In genomic region chr18:11906926-11907874, GRCh38 we compare ENCODE assay signal across 7 cellular contexts. TPM values are rescaled to one million over a fixed set of nuclear protein-coding genes. Genes with fewer than 3 reads are reported as not detected.
DNase-seq lines count a peak whose midpoint lies in the region; ATAC-seq and TF ChIP-seq lines count a peak whose summit lies in the region.

No MANE protein-coding gene starts in this region.

- DNase-seq in HCT116 (ENCODE audit: low read depth, low spot score) = no peak
- peak; percentile 30 for DNase-seq in activated CD8-positive, alpha-beta T cell treated with anti-CD3 and anti-CD28 coated beads for 36 hours
- no peak for DNase-seq in iPS DF 6.9 (ENCODE audit: low read depth, low spot score)
- no peak for DNase-seq in stimulated activated effector memory CD8-positive, alpha-beta T cell treated with anti-CD3 and anti-CD28 coated beads, Interleukin-12 subunit alpha, Interleukin-12 subunit beta, amount 100 ng/mL, for 72 hours (ENCODE audit: low spot score in 2 of 2)
- no peak for DNase-seq in substantia nigra (lab: John Stamatoyannopoulos, UW)
- no peak for DNase-seq in GM19238 (ENCODE audit: insufficient read length, low spot score)
- DNase-seq in GDM1 (lab: John Stamatoyannopoulos, UW) = no peak

- peak overlapping the region; percentile 91; the same call in 1 of the 2 replicates for H3K27ac ChIP-seq in HCT116 (ENCODE audit: low read depth, low read length)
- H3K27ac ChIP-seq in iPS DF 6.9 (ENCODE audit: low read length) = no peak overlapping the region
- H3K27ac ChIP-seq in substantia nigra (ENCODE audit: low read depth, low read length, poor library complexity, severe bottlenecking) = no peak overlapping the region

- H3K79me2 ChIP-seq in HCT116 (ENCODE audit: insufficient read depth, low read length) = peaks cover 10% of the 10 kb centered on the region; the same call in 1 of the 2 replicates

- TF ChIP-seq POLR2A in HCT116 (IDR thresholded peaks at IDR 0.05; ENCODE audit: borderline replicate concordance, extremely low read depth, insufficient read depth, insufficient read length) = no peak

- POLR2A ChIA-PET in HCT116 (lab: Charles Lee) = no interaction called here
- POLR2A ChIA-PET in activated CD8-positive, alpha-beta T cell treated with anti-CD3 and anti-CD28 coated beads for 36 hours (lab: Charles Lee) = interaction anchor here (0.6 to 1.0 kb wide), 2 partner anchors 132 to 219 kb away, joined by 3 read pairs; no protein-coding TSS in a partner anchor

- H3K27ac Mint-ChIP-seq in activated CD8-positive, alpha-beta T cell treated with anti-CD3 and anti-CD28 coated beads for 36 hours = peak overlapping the region; percentile 89
- H3K27ac Mint-ChIP-seq in stimulated activated effector memory CD8-positive, alpha-beta T cell treated with anti-CD3 and anti-CD28 coated beads, Interleukin-12 subunit alpha, Interleukin-12 subunit beta, amount 100 ng/mL, for 72 hours = peak overlapping the region; percentile 89

- H3K27me3 Mint-ChIP-seq in activated CD8-positive, alpha-beta T cell treated with anti-CD3 and anti-CD28 coated beads for 36 hours = no peaks in the 10 kb centered on the region

- WGBS in iPS DF 6.9 (ENCODE audit: insufficient coverage, insufficient read length) = no CpG with 5 or more reads among the region's 20 CpGs

- H3K36me3 Mint-ChIP-seq in activated CD8-positive, alpha-beta T cell treated with anti-CD3 and anti-CD28 coated beads for 36 hours (ENCODE audit: low read depth) = peaks cover 9% of the 10 kb centered on the region
- peaks cover 27% of the 10 kb centered on the region for H3K36me3 Mint-ChIP-seq in stimulated activated effector memory CD8-positive, alpha-beta T cell treated with anti-CD3 and anti-CD28 coated beads, Interleukin-12 subunit alpha, Interleukin-12 subunit beta, amount 100 ng/mL, for 72 hours

- no peaks in the 10 kb centered on the region for H3K9me3 Mint-ChIP-seq in activated CD8-positive, alpha-beta T cell treated with anti-CD3 and anti-CD28 coated beads for 36 hours
- no peaks in the 10 kb centered on the region for H3K9me3 Mint-ChIP-seq in stimulated activated effector memory CD8-positive, alpha-beta T cell treated with anti-CD3 and anti-CD28 coated beads, Interleukin-12 subunit alpha, Interleukin-12 subunit beta, amount 100 ng/mL, for 72 hours

- intact Hi-C loops in HCT116 (cut with micrococcal nuclease) = no loop called here
- intact Hi-C loops in activated CD8-positive, alpha-beta T cell treated with anti-CD3 and anti-CD28 coated beads for 36 hours (cut with micrococcal nuclease) = no loop called here

- peak overlapping the region; percentile 81 for H3K4me2 ChIP-seq in HCT116 (ENCODE audit: low read length)

- H3K27me3 ChIP-seq in HCT116 (ENCODE audit: insufficient read depth, low read length) (no peaks in the 10 kb centered on the region), iPS DF 6.9 (ENCODE audit: control insufficient read depth, insufficient read depth, low read length) (no peaks in the 10 kb centered on the region)

- no peak for TF ChIP-seq RAD21 in HCT116 (IDR thresholded peaks at IDR 0.05; ENCODE audit: low read depth)

- H3K9me2 ChIP-seq in HCT116 (ENCODE audit: insufficient read depth) = no peaks in the 10 kb centered on the region

- H3K36me3 ChIP-seq in HCT116 (ENCODE audit: control insufficient read depth in 1 of 2, insufficient read depth in 2 of 2, low read length in 2 of 2) = no peaks in the 10 kb centered on the region; a peak in 1 of 4 replicates
- H3K36me3 ChIP-seq in iPS DF 6.9 (ENCODE audit: control insufficient read depth, insufficient read depth, low read length) = no peaks in the 10 kb centered on the region

- peaks cover 4 to 16% of the 10 kb centered on the region in 2 experiments; a peak in 3 of 4 replicates for H3K4me1 ChIP-seq in HCT116 (ENCODE audit: control insufficient read depth in 1 of 2, insufficient read depth in 2 of 2, low read length in 2 of 2)
- H3K4me1 ChIP-seq in iPS DF 6.9 (ENCODE audit: control insufficient read depth, insufficient read depth, low read length) = no peaks in the 10 kb centered on the region

- H3K4me3 ChIP-seq in HCT116 (replicated peaks in 1 of 2; ENCODE audit: low read depth in 1 of 2, low read length in 2 of 2) (peak overlapping the region; percentile 77 to 85), iPS DF 6.9 (ENCODE audit: low read length) (peak overlapping the region; percentile 23; the same call in 1 of the 2 replicates)

- ATAC-seq in HCT116 = no peak
- no peak for ATAC-seq in activated CD8-positive, alpha-beta T cell treated with anti-CD3 and anti-CD28 coated beads for 36 hours
- no peak for ATAC-seq in stimulated activated effector memory CD8-positive, alpha-beta T cell treated with anti-CD3 and anti-CD28 coated beads, Interleukin-12 subunit alpha, Interleukin-12 subunit beta, amount 100 ng/mL, for 72 hours

- CTCF ChIA-PET in HCT116 (lab: Charles Lee) = no interaction called here
- CTCF ChIA-PET in activated CD8-positive, alpha-beta T cell treated with anti-CD3 and anti-CD28 coated beads for 36 hours (lab: Charles Lee) = no interaction called here

- H3K4me3 Mint-ChIP-seq in activated CD8-positive, alpha-beta T cell treated with anti-CD3 and anti-CD28 coated beads for 36 hours = peak overlapping the region; percentile 86
- H3K4me3 Mint-ChIP-seq in stimulated activated effector memory CD8-positive, alpha-beta T cell treated with anti-CD3 and anti-CD28 coated beads, Interleukin-12 subunit alpha, Interleukin-12 subunit beta, amount 100 ng/mL, for 72 hours = peak overlapping the region; percentile 83

- H2AFZ ChIP-seq in HCT116 (ENCODE audit: low read depth, low read length, poor library complexity, severe bottlenecking) = no peak overlapping the region

- TF ChIP-seq CTCF in HCT116 (IDR thresholded peaks at IDR 0.05 in 2 of 3, conservative IDR thresholded peaks at IDR 0.05 in 1 of 3; ENCODE audit: borderline replicate concordance in 1 of 3, insufficient read depth in 1 of 3, low read depth in 2 of 3, low read length in 2 of 3) = no peak
- no peak for TF ChIP-seq CTCF in activated CD8-positive, alpha-beta T cell treated with anti-CD3 and anti-CD28 coated beads for 36 hours (IDR thresholded peaks at IDR 0.05)

- H3K9me3 ChIP-seq in HCT116 (ENCODE audit: control insufficient read depth in 1 of 2, insufficient read depth in 1 of 2, low read depth in 1 of 2, low read length in 2 of 2) (no peaks in the 10 kb centered on the region), iPS DF 6.9 (ENCODE audit: control insufficient read depth, insufficient read depth, low read length) (no peaks in the 10 kb centered on the region)

- RAD21 ChIA-PET in HCT116 (lab: Charles Lee; ENCODE audit: low non-redundant PET in 1 of 2, low total read pairs in 2 of 2, uncharacterized antibody in 2 of 2, unreplicated experiment in 2 of 2) = no interaction called here

- no TSS peak for BruUV-seq in HCT116 (replicated peaks; lab: Mats Ljungman, UMichigan)

- H4K20me1 ChIP-seq in HCT116 (ENCODE audit: insufficient read depth) = no peaks in the 10 kb centered on the region

- H3K9ac ChIP-seq in HCT116 (ENCODE audit: low read length) = peak overlapping the region; percentile 79

- peaks cover 20% of the 10 kb centered on the region for H3K4me1 Mint-ChIP-seq in activated CD8-positive, alpha-beta T cell treated with anti-CD3 and anti-CD28 coated beads for 36 hours (ENCODE audit: low read depth)
- H3K4me1 Mint-ChIP-seq in stimulated activated effector memory CD8-positive, alpha-beta T cell treated with anti-CD3 and anti-CD28 coated beads, Interleukin-12 subunit alpha, Interleukin-12 subunit beta, amount 100 ng/mL, for 72 hours = peaks cover 17% of the 10 kb centered on the region

TF ChIP-seq in HCT116, 20 proteins besides CTCF, POLR2A, EP300 and RAD21:
- TF ChIP-seq CEBPB (IDR thresholded peaks at IDR 0.05; ENCODE audit: low read depth) = no peak
- TF ChIP-seq, protein P1, sequence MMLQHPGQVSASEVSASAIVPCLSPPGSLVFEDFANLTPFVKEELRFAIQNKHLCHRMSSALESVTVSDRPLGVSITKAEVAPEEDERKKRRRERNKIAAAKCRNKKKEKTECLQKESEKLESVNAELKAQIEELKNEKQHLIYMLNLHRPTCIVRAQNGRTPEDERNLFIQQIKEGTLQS (IDR thresholded peaks at IDR 0.05) = no peak
- TF ChIP-seq EGR1 (IDR thresholded peaks at IDR 0.05; ENCODE audit: low read depth) = no peak
- TF ChIP-seq EZH2 (IDR thresholded peaks at IDR 0.05) = no peak
- no peak for TF ChIP-seq SIN3A (IDR thresholded peaks at IDR 0.05; ENCODE audit: low read depth)
- TF ChIP-seq, protein P2, sequence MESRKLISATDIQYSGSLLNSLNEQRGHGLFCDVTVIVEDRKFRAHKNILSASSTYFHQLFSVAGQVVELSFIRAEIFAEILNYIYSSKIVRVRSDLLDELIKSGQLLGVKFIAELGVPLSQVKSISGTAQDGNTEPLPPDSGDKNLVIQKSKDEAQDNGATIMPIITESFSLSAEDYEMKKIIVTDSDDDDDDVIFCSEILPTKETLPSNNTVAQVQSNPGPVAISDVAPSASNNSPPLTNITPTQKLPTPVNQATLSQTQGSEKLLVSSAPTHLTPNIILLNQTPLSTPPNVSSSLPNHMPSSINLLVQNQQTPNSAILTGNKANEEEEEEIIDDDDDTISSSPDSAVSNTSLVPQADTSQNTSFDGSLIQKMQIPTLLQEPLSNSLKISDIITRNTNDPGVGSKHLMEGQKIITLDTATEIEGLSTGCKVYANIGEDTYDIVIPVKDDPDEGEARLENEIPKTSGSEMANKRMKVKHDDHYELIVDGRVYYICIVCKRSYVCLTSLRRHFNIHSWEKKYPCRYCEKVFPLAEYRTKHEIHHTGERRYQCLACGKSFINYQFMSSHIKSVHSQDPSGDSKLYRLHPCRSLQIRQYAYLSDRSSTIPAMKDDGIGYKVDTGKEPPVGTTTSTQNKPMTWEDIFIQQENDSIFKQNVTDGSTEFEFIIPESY (IDR thresholded peaks at IDR 0.05; ENCODE audit: extremely low read depth, insufficient replicate concordance, low read length) = no peak
- no peak for TF ChIP-seq FOSL1 (IDR thresholded peaks at IDR 0.05; ENCODE audit: low read depth)
- no peak for TF ChIP-seq TCF7L2 (IDR thresholded peaks at IDR 0.05; ENCODE audit: borderline replicate concordance, extremely low read depth, insufficient read depth, insufficient read length)

RNA-seq across cellular contexts. Expression of gene MPPE1, which starts 0.9 kb away (rescaled TPM):
- 21.4 TPM for total RNA-seq in HCT116 (2021; ENCODE audit: unreplicated experiment)
- 12.1 and 12.4 TPM in 2 replicates for polyA plus RNA-seq in HCT116 (2012)
- 10 to 100 TPM; 21.7 to 22.4 TPM for total RNA-seq in activated CD8-positive, alpha-beta T cell treated with anti-CD3 and anti-CD28 coated beads for 36 hours

RNA-seq across cellular contexts. Expression of gene CHMP1B, which starts 56.0 kb away (rescaled TPM):
- 30.3 TPM for total RNA-seq in HCT116 (2021; ENCODE audit: unreplicated experiment)
- 31.1 and 43.8 TPM in 2 replicates for polyA plus RNA-seq in HCT116 (2012)
- 10 to 100 TPM; 24.8 to 25.8 TPM for total RNA-seq in activated CD8-positive, alpha-beta T cell treated with anti-CD3 and anti-CD28 coated beads for 36 hours
